Comparison of ENCODE assay signal across 8 cellular contexts in genomic region chr6:41941280-41942044, GRCh38. TPM values are rescaled to one million over a fixed set of nuclear protein-coding genes. Genes with fewer than 3 reads are reported as not detected.
DNase-seq lines count a peak whose midpoint lies in the region; ATAC-seq lines count a peak whose summit lies in the region.

Gene CCND3, minus strand, starts transcription at chr6:41941808. Its CDS starts 159 bp downstream, at chr6:41941649.

- peak within 1 kb of the TSS; percentile 80 for H3K4me3 ChIP-seq in CD4-positive, CD25-positive, alpha-beta regulatory T cell (ENCODE audit: low read depth, low read length)
- peak within 1 kb of the TSS; percentile 70 for H3K4me3 ChIP-seq in ectodermal cell (ENCODE audit: insufficient read depth, low read depth, low read length)

- H3K4me1 Mint-ChIP-seq in CD4-positive, CD25-positive, alpha-beta regulatory T cell = peaks cover 25 to 65% (median 44%) of the 10 kb centered on the region in 4 donors
- peaks cover 38% of the 10 kb centered on the region for H3K4me1 Mint-ChIP-seq in activated CD4-positive, alpha-beta memory T cell treated with anti-CD3 and anti-CD28 coated beads, Interleukin-2, amount 10 ng/mL, durations not matched to agents 7 days and 5 days
- peaks cover 40% of the 10 kb centered on the region for H3K4me1 Mint-ChIP-seq in memory B cell

- POLR2A ChIA-PET in activated CD4-positive, alpha-beta memory T cell treated with anti-CD3 and anti-CD28 coated beads, Interleukin-2, amount 10 ng/mL, durations not matched to agents 7 days and 5 days (lab: Charles Lee) = interaction anchor here (1.0 to 17.3 kb wide), 15 partner anchors 8 to 160 kb away, joined by 3 to 553 read pairs (median 14); partner anchors contain the start of genes BYSL, MED20, TAF8 and TOMM6

- H3K4me1 ChIP-seq in CD4-positive, CD25-positive, alpha-beta regulatory T cell (ENCODE audit: control insufficient read depth, insufficient read depth, low read length, poor library complexity, severe bottlenecking) = peaks cover 54% of the 10 kb centered on the region
- H3K4me1 ChIP-seq in ectodermal cell (ENCODE audit: control insufficient read depth, insufficient read depth, low read length) = peaks cover 21% of the 10 kb centered on the region

- peaks cover 7% of the 10 kb centered on the region for H3K36me3 Mint-ChIP-seq in CD4-positive, CD25-positive, alpha-beta regulatory T cell
- H3K36me3 Mint-ChIP-seq in activated CD4-positive, alpha-beta memory T cell treated with anti-CD3 and anti-CD28 coated beads, Interleukin-2, amount 10 ng/mL, durations not matched to agents 7 days and 5 days (ENCODE audit: low read depth) = peaks cover 48% of the 10 kb centered on the region
- no peaks in the 10 kb centered on the region for H3K36me3 Mint-ChIP-seq in memory B cell

- peak within 1 kb of the TSS; percentile 93 to 98 (median 95) for H3K4me3 Mint-ChIP-seq in CD4-positive, CD25-positive, alpha-beta regulatory T cell
- peak within 1 kb of the TSS; percentile 100 for H3K4me3 Mint-ChIP-seq in activated CD4-positive, alpha-beta memory T cell treated with anti-CD3 and anti-CD28 coated beads, Interleukin-2, amount 10 ng/mL, durations not matched to agents 7 days and 5 days
- peak within 1 kb of the TSS; percentile 91 for H3K4me3 Mint-ChIP-seq in memory B cell

- H3K27me3 ChIP-seq in CD4-positive, CD25-positive, alpha-beta regulatory T cell (ENCODE audit: control insufficient read depth, insufficient read depth, low read length) = no peaks in the 10 kb centered on the region
- H3K27me3 ChIP-seq in ectodermal cell (ENCODE audit: control insufficient read depth, insufficient read depth, low read length, poor library complexity, severe bottlenecking) = peaks cover 17% of the 10 kb centered on the region

- peak within 1 kb of the TSS; percentile 76 for H3K27ac ChIP-seq in CD4-positive, CD25-positive, alpha-beta regulatory T cell (ENCODE audit: insufficient read depth, low read length, poor library complexity, severe bottlenecking)
- H3K27ac ChIP-seq in ectodermal cell (ENCODE audit: insufficient read depth, low read depth, low read length, poor library complexity, severe bottlenecking) = no peak within 1 kb of the TSS

- H3K27me3 Mint-ChIP-seq in CD4-positive, CD25-positive, alpha-beta regulatory T cell = no peaks in the 10 kb centered on the region
- H3K27me3 Mint-ChIP-seq in activated CD4-positive, alpha-beta memory T cell treated with anti-CD3 and anti-CD28 coated beads, Interleukin-2, amount 10 ng/mL, durations not matched to agents 7 days and 5 days = no peaks in the 10 kb centered on the region
- no peaks in the 10 kb centered on the region for H3K27me3 Mint-ChIP-seq in memory B cell

- peak; percentile 78 to 93 (median 81) for DNase-seq in CD4-positive, CD25-positive, alpha-beta regulatory T cell
- peak; percentile 95 for DNase-seq in NCI-H82 (lab: John Stamatoyannopoulos, UW)
- peak; percentile 92 for DNase-seq in activated CD4-positive, alpha-beta memory T cell treated with anti-CD3 and anti-CD28 coated beads, Interleukin-2, amount 10 ng/mL, durations not matched to agents 7 days and 5 days
- DNase-seq in memory B cell (ENCODE audit: low spot score in 2 of 2) = peak; percentile 70 to 71
- DNase-seq in stimulated activated CD8-positive, alpha-beta memory T cell treated with anti-CD3 and anti-CD28 coated beads, Interleukin-12 subunit alpha, Interleukin-12 subunit beta, amount 100 ng/mL, for 1 hour (ENCODE audit: low read depth) = peak; percentile 71

- peaks cover 8% of the 10 kb centered on the region for H3K36me3 ChIP-seq in CD4-positive, CD25-positive, alpha-beta regulatory T cell (ENCODE audit: control insufficient read depth, insufficient read depth, low read length)
- H3K36me3 ChIP-seq in ectodermal cell (ENCODE audit: control insufficient read depth, insufficient read depth, low read length) = no peaks in the 10 kb centered on the region

- H3K9me3 ChIP-seq in CD4-positive, CD25-positive, alpha-beta regulatory T cell (ENCODE audit: control insufficient read depth in 2 of 2, low read length in 2 of 2) = no peaks in the 10 kb centered on the region
- H3K9me3 ChIP-seq in ectodermal cell (ENCODE audit: control insufficient read depth, low read length) = no peaks in the 10 kb centered on the region

- no peaks in the 10 kb centered on the region for H3K9me3 Mint-ChIP-seq in CD4-positive, CD25-positive, alpha-beta regulatory T cell
- no peaks in the 10 kb centered on the region for H3K9me3 Mint-ChIP-seq in activated CD4-positive, alpha-beta memory T cell treated with anti-CD3 and anti-CD28 coated beads, Interleukin-2, amount 10 ng/mL, durations not matched to agents 7 days and 5 days
- no peaks in the 10 kb centered on the region for H3K9me3 Mint-ChIP-seq in memory B cell

- CTCF ChIA-PET in activated CD4-positive, alpha-beta memory T cell treated with anti-CD3 and anti-CD28 coated beads, Interleukin-2, amount 10 ng/mL, durations not matched to agents 7 days and 5 days (lab: Charles Lee) = interaction anchor here (1.1 to 17.8 kb wide), 10 partner anchors 9 to 155 kb away, joined by 3 to 383 read pairs (median 8); partner anchors contain the start of genes BYSL, MED20, TAF8 and TOMM6

- H3K27ac Mint-ChIP-seq in CD4-positive, CD25-positive, alpha-beta regulatory T cell = peak within 1 kb of the TSS; percentile 88 to 96 (median 92)
- peak within 1 kb of the TSS; percentile 93 for H3K27ac Mint-ChIP-seq in activated CD4-positive, alpha-beta memory T cell treated with anti-CD3 and anti-CD28 coated beads, Interleukin-2, amount 10 ng/mL, durations not matched to agents 7 days and 5 days
- H3K27ac Mint-ChIP-seq in memory B cell = peak within 1 kb of the TSS; percentile 85

- 0% methylated on average over 86 of the region's 86 CpGs for WGBS in ectodermal cell, 2 experiments

- ATAC-seq in CD4-positive, CD25-positive, alpha-beta regulatory T cell (ENCODE audit: low read depth in 2 of 2) = peak; percentile 78 to 80
- ATAC-seq in GM19395 (IDR thresholded peaks at IDR 0.05; ENCODE audit: unreplicated experiment) (peak; percentile 80), HG03558 (IDR thresholded peaks at IDR 0.05; ENCODE audit: extremely low read depth, unreplicated experiment) (peak; percentile 73), memory B cell (ENCODE audit: low read depth) (peak; percentile 93)

RNA-seq across cellular contexts. Expression of gene CCND3, which starts in this region (rescaled TPM):
- total RNA-seq in CD4-positive, CD25-positive, alpha-beta regulatory T cell = 319 TPM
- polyA plus RNA-seq in CD4-positive, CD25-positive, alpha-beta regulatory T cell = 100 to 1,000 TPM; 246 to 564 (median 389) TPM
- 100 to 1,000 TPM; 456 to 464 TPM for total RNA-seq in activated CD4-positive, alpha-beta memory T cell treated with anti-CD3 and anti-CD28 coated beads, Interleukin-2, amount 10 ng/mL, durations not matched to agents 7 days and 5 days
- 14.6 TPM for polyA plus RNA-seq in ectodermal cell (2013, experiment 1 of 4)
- polyA plus RNA-seq in ectodermal cell (2013, experiment 2 of 4) = 11.2 TPM
- 11.7 TPM for polyA plus RNA-seq in ectodermal cell (2013, experiment 3 of 4)
- 11.9 TPM for polyA plus RNA-seq in ectodermal cell (2013, experiment 4 of 4)
